Comparison of ENCODE assay signal across 9 cellular contexts in the genomic region with DNA sequence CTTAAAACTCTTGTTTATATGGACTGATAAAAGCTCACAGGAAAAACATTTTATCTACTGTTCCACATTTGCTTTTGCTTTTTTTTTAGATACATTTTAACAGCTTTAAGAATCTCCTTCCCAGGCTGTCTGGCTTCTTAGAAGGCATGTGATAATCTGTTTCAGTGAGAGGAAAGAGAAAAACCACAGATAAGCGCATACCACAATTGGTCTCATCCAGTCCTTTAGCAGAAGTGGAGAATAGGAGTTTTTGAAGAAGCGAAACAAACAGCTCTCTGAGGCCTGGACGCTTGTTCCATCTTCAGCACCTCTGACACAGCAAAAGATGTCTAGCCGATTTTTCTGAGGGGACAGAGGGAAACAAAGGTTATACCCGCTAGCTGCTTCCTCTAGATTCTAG. TPM values are rescaled to one million over a fixed set of nuclear protein-coding genes. Genes with fewer than 3 reads are reported as not detected.
DNase-seq lines count a peak whose midpoint lies in the region; ATAC-seq, FAIRE-seq and TF ChIP-seq lines count a peak whose summit lies in the region.
"Had no signal": no experiment of that assay in that cellular context is flagged by ENCODE, and none has a peak within 500 bp of the region (broad histone marks: within the 10 kb centered on the region; RNA-seq: fewer than 3 reads in every experiment).

No MANE protein-coding gene starts in this region.

- H3K27ac Mint-ChIP-seq in activated CD8-positive, alpha-beta memory T cell treated with anti-CD3 and anti-CD28 coated beads, Interleukin-2, amount 10 ng/mL, durations not matched to agents 7 days and 5 days = peak overlapping the region; percentile 72
- peak overlapping the region; percentile 43 for H3K27ac Mint-ChIP-seq in stimulated activated naive B cell treated with anti-CD40 and anti-IgM and Interleukin-4, amounts not matched to agents 10 μg/mL and 1 μg/mL and 100 μg/mL, for 72 hours

- H3K4me1 Mint-ChIP-seq in activated CD8-positive, alpha-beta memory T cell treated with anti-CD3 and anti-CD28 coated beads, Interleukin-2, amount 10 ng/mL, durations not matched to agents 7 days and 5 days = peaks cover 35% of the 10 kb centered on the region
- peaks cover 24 to 38% of the 10 kb centered on the region in 2 donors for H3K4me1 Mint-ChIP-seq in stimulated activated naive B cell treated with anti-CD40 and anti-IgM and Interleukin-4, amounts not matched to agents 10 μg/mL and 1 μg/mL and 100 μg/mL, for 72 hours

- in situ Hi-C loops in K562 (cut with MboI) = no loop called here

- peaks cover 25% of the 10 kb centered on the region for H4K20me1 ChIP-seq in K562 (replicated peaks; ENCODE audit: control insufficient read depth, insufficient read depth, low read length)

- TF ChIP-seq RAD21 in K562 (CRISPR knock-in tag; conservative IDR thresholded peaks at IDR 0.05 in 1 of 2, IDR thresholded peaks at IDR 0.05 in 1 of 2) = peak in 1 of 2 experiments; percentile 12; a peak in 2 of 4 replicates

- no peak for TF ChIP-seq CTCF in K562 (IDR thresholded peaks at IDR 0.05 in 2 of 3, conservative IDR thresholded peaks at IDR 0.05 in 1 of 3; ENCODE audit: insufficient read depth in 2 of 3, low read depth in 1 of 3, low read length in 3 of 3)

- no peak for TF ChIP-seq POLR2A in K562 (conservative IDR thresholded peaks at IDR 0.05)

- H3K9me3 ChIP-seq in K562 (replicated peaks; ENCODE audit: control insufficient read depth, insufficient read depth, low read depth, low read length) = no peaks in the 10 kb centered on the region

- H3K4me3 Mint-ChIP-seq in activated CD8-positive, alpha-beta memory T cell treated with anti-CD3 and anti-CD28 coated beads, Interleukin-2, amount 10 ng/mL, durations not matched to agents 7 days and 5 days = peak overlapping the region; percentile 41
- H3K4me3 Mint-ChIP-seq in stimulated activated naive B cell treated with anti-CD40 and anti-IgM and Interleukin-4, amounts not matched to agents 10 μg/mL and 1 μg/mL and 100 μg/mL, for 72 hours = peak overlapping the region in 1 of 2 donors; percentile 16

- H2AFZ ChIP-seq in K562 (ENCODE audit: low read depth, low read length) = no peak overlapping the region

- intact Hi-C loops in K562 (cut with micrococcal nuclease) = loop anchor here (1.0 to 2.0 kb wide), 2 partner anchors 12 to 46 kb away; partner anchors contain the start of gene NPC1

- no peak overlapping the region for H3K9ac ChIP-seq in K562 (ENCODE audit: insufficient read depth in 1 of 2, low read depth in 2 of 2, low read length in 2 of 2)

- peaks cover 91% of the 10 kb centered on the region for H3K36me3 ChIP-seq in K562 (ENCODE audit: control insufficient read depth, insufficient read depth, low read length)

- no TSS peak for BruUV-seq in K562 (replicated peaks; lab: Mats Ljungman, UMichigan)

- TF ChIP-seq EP300 in K562 (IDR thresholded peaks at IDR 0.05; ENCODE audit: low read length) = peak; percentile 74

- H3K4me3 ChIP-seq in K562 = no peak overlapping the region

- 0% methylated on average over 5 of the region's 5 CpGs for WGBS in K562 (ENCODE audit: insufficient coverage, low coverage, missing lambda C conversion rate)

- H3K4me1 ChIP-seq in K562 (replicated peaks in 1 of 2; ENCODE audit: control insufficient read depth in 2 of 2, insufficient read depth in 2 of 2, low read length in 2 of 2) = peaks cover 5 to 18% of the 10 kb centered on the region in 2 experiments

- H3K27me3 Mint-ChIP-seq in activated CD8-positive, alpha-beta memory T cell treated with anti-CD3 and anti-CD28 coated beads, Interleukin-2, amount 10 ng/mL, durations not matched to agents 7 days and 5 days = no peaks in the 10 kb centered on the region
- H3K27me3 Mint-ChIP-seq in stimulated activated naive B cell treated with anti-CD40 and anti-IgM and Interleukin-4, amounts not matched to agents 10 μg/mL and 1 μg/mL and 100 μg/mL, for 72 hours = no peaks in the 10 kb centered on the region

- CTCF ChIA-PET in activated CD8-positive, alpha-beta memory T cell treated with anti-CD3 and anti-CD28 coated beads, Interleukin-2, amount 10 ng/mL, durations not matched to agents 7 days and 5 days (lab: Charles Lee) = interaction anchor here (0.9 to 2.4 kb wide), 9 partner anchors 10 to 163 kb away, joined by 3 to 10 read pairs (median 4); no protein-coding TSS in a partner anchor
- CTCF ChIA-PET in K562 (lab: Yijun Ruan, JAX; ENCODE audit: low intra/inter-chr PET ratio) = no interaction called here

- peak; percentile 56 for DNase-seq in activated CD8-positive, alpha-beta memory T cell treated with anti-CD3 and anti-CD28 coated beads, Interleukin-2, amount 10 ng/mL, durations not matched to agents 7 days and 5 days
- DNase-seq in activated CD8-positive, alpha-beta memory T cell treated with anti-CD3 and anti-CD28 coated beads, Interleukin-2, amount 50 U/mL, for 4 hours = no peak
- peak in 2 of 4 experiments; percentile 61 to 75 for DNase-seq in K562 (ENCODE audit: extremely low read depth in 1 of 4, low spot score in 3 of 4)
- no peak for DNase-seq in stimulated activated naive B cell treated with anti-CD40 and anti-IgM and Interleukin-4, amounts not matched to agents 10 μg/mL and 1 μg/mL and 100 μg/mL, for 72 hours
- DNase-seq in 8988T = no peak
- DNase-seq in stimulated activated CD4-positive, alpha-beta T cell treated with anti-CD3 and anti-CD28 coated beads, Interleukin-4, amount 100 ng/mL, for 24 hours = no peak

- no peaks in the 10 kb centered on the region for H3K9me1 ChIP-seq in K562 (ENCODE audit: control insufficient read depth, insufficient read depth, low read length)

- H3K79me2 ChIP-seq in K562 (ENCODE audit: control insufficient read depth, insufficient read depth, low read length) = no peaks in the 10 kb centered on the region

- H3K27ac ChIP-seq in K562 (ENCODE audit: extremely low read depth, low read depth, low read length) = no peak overlapping the region; the same call in 2 of the 3 replicates

- peak; percentile 84 for FAIRE-seq in K562 (lab: Jason Lieb, UNC)
- FAIRE-seq: keratinocyte had no signal

- ATAC-seq in activated CD8-positive, alpha-beta memory T cell treated with anti-CD3 and anti-CD28 coated beads, Interleukin-2, amount 10 ng/mL, durations not matched to agents 7 days and 5 days = peak; percentile 68
- ATAC-seq in HG03565 (IDR thresholded peaks at IDR 0.05; ENCODE audit: unreplicated experiment) (peak; percentile 69), K562 (peak; percentile 88), GM19023 (IDR thresholded peaks at IDR 0.05; ENCODE audit: unreplicated experiment) (no peak)
- peak; percentile 93 to 95 for ATAC-seq in stimulated activated naive B cell treated with anti-CD40 and anti-IgM and Interleukin-4, amounts not matched to agents 10 μg/mL and 1 μg/mL and 100 μg/mL, for 72 hours (replicated peaks)

- H3K9me3 Mint-ChIP-seq in activated CD8-positive, alpha-beta memory T cell treated with anti-CD3 and anti-CD28 coated beads, Interleukin-2, amount 10 ng/mL, durations not matched to agents 7 days and 5 days (ENCODE audit: low read depth) = no peaks in the 10 kb centered on the region
- H3K9me3 Mint-ChIP-seq in stimulated activated naive B cell treated with anti-CD40 and anti-IgM and Interleukin-4, amounts not matched to agents 10 μg/mL and 1 μg/mL and 100 μg/mL, for 72 hours = no peaks in the 10 kb centered on the region

- peaks cover 64% of the 10 kb centered on the region for H3K36me3 Mint-ChIP-seq in activated CD8-positive, alpha-beta memory T cell treated with anti-CD3 and anti-CD28 coated beads, Interleukin-2, amount 10 ng/mL, durations not matched to agents 7 days and 5 days
- H3K36me3 Mint-ChIP-seq in stimulated activated naive B cell treated with anti-CD40 and anti-IgM and Interleukin-4, amounts not matched to agents 10 μg/mL and 1 μg/mL and 100 μg/mL, for 72 hours = peaks cover 57 to 75% of the 10 kb centered on the region in 2 donors

- H3K27me3 ChIP-seq in K562 (ENCODE audit: control insufficient read depth in 2 of 2, insufficient read depth in 2 of 2, low read length in 2 of 2) = no peaks in the 10 kb centered on the region

- 0 out of 2 replicates have a peak overlapping the region, but pooled peaks have one; percentile 30 for H3K4me2 ChIP-seq in K562 (ENCODE audit: insufficient read depth, low read length)

- POLR2A ChIA-PET in K562 (lab: Yijun Ruan, JAX) = interaction anchor here (0.9 to 1.8 kb wide), 6 partner anchors 10 to 25 kb away, joined by 3 to 5 read pairs (median 3); no protein-coding TSS in a partner anchor

RNA-seq across cellular contexts. Expression of gene RMC1, which starts 37.6 kb away (rescaled TPM):
- 10 to 100 TPM; 48.7 to 51.7 TPM for total RNA-seq in activated CD8-positive, alpha-beta memory T cell treated with anti-CD3 and anti-CD28 coated beads, Interleukin-2, amount 10 ng/mL, durations not matched to agents 7 days and 5 days
- 65.5 and 73.0 TPM in 2 replicates for total RNA-seq in K562 (2011; cell fraction: chromatin; rRNA removed; ENCODE audit: low replicate concordance)
- 31.1 and 40.4 TPM in 2 replicates for total RNA-seq in K562 (2011; cell fraction: nucleolus; rRNA removed)
- 34.7 and 39.7 TPM in 2 replicates for total RNA-seq in K562 (2011; cell fraction: nucleoplasm; rRNA removed)
- total RNA-seq in K562 (2014; rRNA removed) (25.3 and 35.3 TPM in 2 replicates), K562 (2014; rRNA removed; fragmentation: Illumina TruSeq; extraction: Trizol) (38.6 and 41.6 TPM in 2 replicates), K562 (2015; rRNA removed; fragmentation: Illumina TruSeq; extraction: Trizol) (35.5 and 39.9 TPM in 2 replicates), K562 (2021) (37.1 and 42.1 TPM in 2 replicates)
- polyA plus RNA-seq in K562 (2011; rRNA removed) (20.3 and 40.1 TPM in 2 replicates), K562 (2014; fragmentation: Illumina TruSeq; extraction: Trizol) (39.0 and 42.4 TPM in 2 replicates), K562 (2014; fragmentation: Nextera tagmentation; extraction: Ambion mirVana) (10 to 100 TPM in 1 of 2 experiments, 1 to 10 TPM in 1; 7.5 to 10.5 TPM), K562 (2014; rRNA removed) (31.9 and 32.0 TPM in 2 replicates)
- polyA plus RNA-seq in K562 (2011; cell fraction: cytosol; rRNA removed) = 23.3 and 34.9 TPM in 2 replicates
- 66.0 and 76.2 TPM in 2 replicates for polyA plus RNA-seq in K562 (2011; cell fraction: nucleus; rRNA removed)
- 32.4 and 38.8 TPM in 2 replicates for polyA plus RNA-seq in K562 (2012)
- polyA minus RNA-seq in K562 (2011; rRNA and poly(A)+ RNA removed) = 16.4 and 22.5 TPM in 2 replicates
- polyA minus RNA-seq in K562 (2011; cell fraction: cytosol; rRNA and poly(A)+ RNA removed) = 16.3 and 19.6 TPM in 2 replicates
- 17.0 and 21.2 TPM in 2 replicates for polyA minus RNA-seq in K562 (2011; cell fraction: nucleus; rRNA and poly(A)+ RNA removed)

RNA-seq across cellular contexts. Expression of gene NPC1, which starts 45.4 kb away (rescaled TPM):
- total RNA-seq in activated CD8-positive, alpha-beta memory T cell treated with anti-CD3 and anti-CD28 coated beads, Interleukin-2, amount 10 ng/mL, durations not matched to agents 7 days and 5 days = 10 to 100 TPM; 36.1 to 37.4 TPM
- total RNA-seq in K562 (2011; cell fraction: chromatin; rRNA removed; ENCODE audit: low replicate concordance) = 287 and 292 TPM in 2 replicates
- 238 and 263 TPM in 2 replicates for total RNA-seq in K562 (2011; cell fraction: nucleolus; rRNA removed)
- total RNA-seq in K562 (2011; cell fraction: nucleoplasm; rRNA removed) = 259 and 261 TPM in 2 replicates
- 27.6 and 37.1 TPM in 2 replicates for total RNA-seq in K562 (2014; rRNA removed)
- 29.3 and 29.5 TPM in 2 replicates for total RNA-seq in K562 (2014; rRNA removed; fragmentation: Illumina TruSeq; extraction: Trizol)
- 23.9 TPM in 2 replicates for total RNA-seq in K562 (2015; rRNA removed; fragmentation: Illumina TruSeq; extraction: Trizol)
- 42.5 and 45.9 TPM in 2 replicates for total RNA-seq in K562 (2021)
- polyA plus RNA-seq in K562 (2011; rRNA removed) = 41.1 and 46.5 TPM in 2 replicates
- 51.7 and 58.3 TPM in 2 replicates for polyA plus RNA-seq in K562 (2011; cell fraction: cytosol; rRNA removed)
- polyA plus RNA-seq in K562 (2011; cell fraction: nucleus; rRNA removed) = 128 and 144 TPM in 2 replicates
- 25.2 and 35.2 TPM in 2 replicates for polyA plus RNA-seq in K562 (2012)
- 31.6 and 32.0 TPM in 2 replicates for polyA plus RNA-seq in K562 (2014; fragmentation: Illumina TruSeq; extraction: Trizol)
- polyA plus RNA-seq in K562 (2014; fragmentation: Nextera tagmentation; extraction: Ambion mirVana) = 10 to 100 TPM; 17.1 to 19.1 TPM
- 23.4 and 26.6 TPM in 2 replicates for polyA plus RNA-seq in K562 (2014; rRNA removed)
- 90.7 and 106 TPM in 2 replicates for polyA minus RNA-seq in K562 (2011; rRNA and poly(A)+ RNA removed)
- 49.1 and 49.2 TPM in 2 replicates for polyA minus RNA-seq in K562 (2011; cell fraction: cytosol; rRNA and poly(A)+ RNA removed)
- 67.6 and 93.7 TPM in 2 replicates for polyA minus RNA-seq in K562 (2011; cell fraction: nucleus; rRNA and poly(A)+ RNA removed)
